In genomic region chr5:170067152-170067551, GRCh38 we compare ENCODE assay signal across 28 cellular contexts. TPM values are rescaled to one million over a fixed set of nuclear protein-coding genes. Genes with fewer than 3 reads are reported as not detected.
A peak's percentile ranks its signal among the peaks of the same experiment; 100 is the strongest.
DNase-seq lines count a peak whose midpoint lies in the region; ATAC-seq and TF ChIP-seq lines count a peak whose summit lies in the region.
"Had no signal": no experiment of that assay in that cellular context is flagged by ENCODE, and none has a peak within 500 bp of the region (broad histone marks: within the 10 kb centered on the region; RNA-seq: fewer than 3 reads in every experiment).

No MANE protein-coding gene starts in this region.

- H3K9me3 Mint-ChIP-seq in activated CD8-positive, alpha-beta memory T cell treated with anti-CD3 and anti-CD28 coated beads, Interleukin-2, amount 10 ng/mL, durations not matched to agents 7 days and 5 days (ENCODE audit: low read depth), result no peaks in the 10 kb centered on the region
- H3K9me3 Mint-ChIP-seq in stimulated activated naive B cell treated with anti-CD40 and anti-IgM and Interleukin-4, amounts not matched to agents 10 μg/mL and 1 μg/mL and 100 μg/mL, for 72 hours, result peaks cover 6 to 7% of the 10 kb centered on the region in 2 donors
- no peaks in the 10 kb centered on the region for H3K9me3 Mint-ChIP-seq in nephron progenitor cell
- H3K9me3 Mint-ChIP-seq: activated CD4-positive, alpha-beta T cell treated with anti-CD3 and anti-CD28 coated beads, Interleukin-2, amount 10 ng/mL, durations not matched to agents 24 days and 14 days; activated naive CD8-positive, alpha-beta T cell treated with anti-CD3 and anti-CD28 coated beads, Interleukin-2, amount 50 U/mL, for 24 hours had no signal

- H3K14ac ChIP-seq in trophoblast cell (ENCODE audit: low read length), result no peak overlapping the region

- no peak overlapping the region for H4K12ac ChIP-seq in trophoblast cell (ENCODE audit: low read depth, low read length)

- no peak overlapping the region for H2AFZ ChIP-seq in trophoblast cell (ENCODE audit: insufficient read depth, low read length, poor library complexity)

- no peak overlapping the region for H4K8ac ChIP-seq in trophoblast cell (ENCODE audit: low read depth, low read length)

- H3K36me3 ChIP-seq in suprapubic skin (peaks cover 3% of the 10 kb centered on the region), trophoblast cell (ENCODE audit: control insufficient read depth in 1 of 2, insufficient read depth in 2 of 2, low read length in 2 of 2) (no peaks in the 10 kb centered on the region)
- H3K36me3 ChIP-seq: right atrium auricular region, SJCRH30 had no signal

- peaks cover 4% of the 10 kb centered on the region for H3K27me3 ChIP-seq in suprapubic skin
- H3K27me3 ChIP-seq in trophoblast cell (ENCODE audit: insufficient read depth, low read length), result no peaks in the 10 kb centered on the region
- H3K27me3 ChIP-seq: BLaER1 treated with 17β-estradiol and CSF1 and Interleukin-3, amounts not matched to agents 10 nM and 100 nM; right atrium auricular region; SJCRH30; upper lobe of right lung had no signal

- no peaks in the 10 kb centered on the region for H3K79me1 ChIP-seq in trophoblast cell (ENCODE audit: low read length)

- no peak overlapping the region for H3K18ac ChIP-seq in trophoblast cell (ENCODE audit: low read length)

- no peak overlapping the region for H3K4me2 ChIP-seq in trophoblast cell (ENCODE audit: low read length)
- H3K4me2 ChIP-seq: BLaER1 treated with 17β-estradiol and CSF1 and Interleukin-3, amounts not matched to agents 10 nM and 100 nM had no signal

- no peak overlapping the region for H2AK5ac ChIP-seq in trophoblast cell (ENCODE audit: low read length)

- no peak for DNase-seq in activated CD8-positive, alpha-beta memory T cell treated with anti-CD3 and anti-CD28 coated beads, Interleukin-2, amount 10 ng/mL, durations not matched to agents 7 days and 5 days
- DNase-seq in activated CD8-positive, alpha-beta memory T cell treated with anti-CD3 and anti-CD28 coated beads, Interleukin-2, amount 50 U/mL, for 48 hours, result no peak
- DNase-seq in SK-N-DZ (ENCODE audit: low spot score) (peak; percentile 52), nephron progenitor cell (no peak), suprapubic skin (ENCODE audit: low spot score in 2 of 2) (no peak), trophoblast cell (no peak)
- no peak for DNase-seq in stimulated activated naive B cell treated with anti-CD40 and anti-IgM and Interleukin-4, amounts not matched to agents 10 μg/mL and 1 μg/mL and 100 μg/mL, for 72 hours
- DNase-seq: ACHN; activated CD4-positive, alpha-beta T cell treated with anti-CD3 and anti-CD28 coated beads, Interleukin-2, amount 10 ng/mL, durations not matched to agents 24 days and 14 days; activated gamma-delta T cell; activated naive CD8-positive, alpha-beta T cell treated with anti-CD3 and anti-CD28 coated beads, Interleukin-2, amount 50 U/mL, for 24 hours; cerebellar nuclear complex; H7; heart right ventricle; mesendoderm; NCI-H1694; NCI-H2227 treated with DMSO at 0.1 percent for 48 hours; NK-92 treated with Interleukin-12 subunit alpha and Interleukin-12 subunit beta, amount 100 ng/mL, for 24 hours; SJCRH30; stimulated activated CD4-positive, alpha-beta T cell treated with anti-CD3 and anti-CD28 coated beads, Interleukin-12 subunit alpha, Interleukin-12 subunit beta, amount 100 ng/mL, for 4 hours; stimulated activated CD4-positive, alpha-beta T cell treated with anti-CD3 and anti-CD28 coated beads, Interleukin-4, amount 100 ng/mL, for 4 hours; upper lobe of right lung had no signal

- H3K9ac ChIP-seq in trophoblast cell (ENCODE audit: low read length), result no peak overlapping the region
- H3K9ac ChIP-seq: BLaER1 treated with 17β-estradiol and CSF1 and Interleukin-3, amounts not matched to agents 10 nM and 100 nM had no signal

- TF ChIP-seq CTCF in nephron progenitor cell (IDR thresholded peaks at IDR 0.05), result no peak
- TF ChIP-seq CTCF in suprapubic skin (IDR thresholded peaks at IDR 0.05), result no peak

- no peak overlapping the region for H2BK5ac ChIP-seq in trophoblast cell (ENCODE audit: low read depth, low read length, poor library complexity)

- H3K4me1 ChIP-seq in suprapubic skin (no peaks in the 10 kb centered on the region), trophoblast cell (ENCODE audit: control insufficient read depth in 1 of 2, insufficient read depth in 2 of 2, low read length in 2 of 2) (no peaks in the 10 kb centered on the region)
- H3K4me1 ChIP-seq: BLaER1 treated with 17β-estradiol and CSF1 and Interleukin-3, amounts not matched to agents 10 nM and 100 nM; heart right ventricle; right atrium auricular region; SJCRH30; upper lobe of right lung had no signal

- H3K79me2 ChIP-seq in trophoblast cell (ENCODE audit: control insufficient read depth, insufficient read depth, low read length, poor library complexity), result no peaks in the 10 kb centered on the region

- H3K27me3 Mint-ChIP-seq in activated CD8-positive, alpha-beta memory T cell treated with anti-CD3 and anti-CD28 coated beads, Interleukin-2, amount 10 ng/mL, durations not matched to agents 7 days and 5 days, result no peaks in the 10 kb centered on the region
- H3K27me3 Mint-ChIP-seq in stimulated activated naive B cell treated with anti-CD40 and anti-IgM and Interleukin-4, amounts not matched to agents 10 μg/mL and 1 μg/mL and 100 μg/mL, for 72 hours, result no peaks in the 10 kb centered on the region
- peaks cover 20% of the 10 kb centered on the region for H3K27me3 Mint-ChIP-seq in nephron progenitor cell (ENCODE audit: low read depth, poor library complexity)
- H3K27me3 Mint-ChIP-seq: activated CD4-positive, alpha-beta T cell treated with anti-CD3 and anti-CD28 coated beads, Interleukin-2, amount 10 ng/mL, durations not matched to agents 24 days and 14 days; activated naive CD8-positive, alpha-beta T cell treated with anti-CD3 and anti-CD28 coated beads, Interleukin-2, amount 50 U/mL, for 24 hours had no signal

- H3K4me3 Mint-ChIP-seq in activated CD8-positive, alpha-beta memory T cell treated with anti-CD3 and anti-CD28 coated beads, Interleukin-2, amount 10 ng/mL, durations not matched to agents 7 days and 5 days, result no peak overlapping the region
- no peak overlapping the region for H3K4me3 Mint-ChIP-seq in stimulated activated naive B cell treated with anti-CD40 and anti-IgM and Interleukin-4, amounts not matched to agents 10 μg/mL and 1 μg/mL and 100 μg/mL, for 72 hours
- H3K4me3 Mint-ChIP-seq in nephron progenitor cell, result no peak overlapping the region
- H3K4me3 Mint-ChIP-seq: activated CD4-positive, alpha-beta T cell treated with anti-CD3 and anti-CD28 coated beads, Interleukin-2, amount 10 ng/mL, durations not matched to agents 24 days and 14 days; activated naive CD8-positive, alpha-beta T cell treated with anti-CD3 and anti-CD28 coated beads, Interleukin-2, amount 50 U/mL, for 24 hours had no signal

- ATAC-seq in activated CD8-positive, alpha-beta memory T cell treated with anti-CD3 and anti-CD28 coated beads, Interleukin-2, amount 10 ng/mL, durations not matched to agents 7 days and 5 days, result no peak
- ATAC-seq in HG03060 (IDR thresholded peaks at IDR 0.05; ENCODE audit: low read depth, unreplicated experiment), result peak; percentile 34
- ATAC-seq in stimulated activated naive B cell treated with anti-CD40 and anti-IgM and Interleukin-4, amounts not matched to agents 10 μg/mL and 1 μg/mL and 100 μg/mL, for 72 hours (replicated peaks), result peak in 1 of 2 donors; percentile 60
- ATAC-seq: activated naive CD8-positive, alpha-beta T cell treated with anti-CD3 and anti-CD28 coated beads, Interleukin-2, amount 50 U/mL, for 24 hours; heart right ventricle; Panc1; upper lobe of right lung had no signal

- CTCF ChIA-PET in activated CD8-positive, alpha-beta memory T cell treated with anti-CD3 and anti-CD28 coated beads, Interleukin-2, amount 10 ng/mL, durations not matched to agents 7 days and 5 days (lab: Charles Lee), result interaction anchor here (1.3 kb wide), 1 partner anchor 33 kb away, joined by 3 read pairs; no protein-coding TSS in a partner anchor

- H4K91ac ChIP-seq in trophoblast cell (ENCODE audit: low read depth, low read length), result no peak overlapping the region

- TF ChIP-seq EP300 in suprapubic skin (IDR thresholded peaks at IDR 0.05), result no peak

- no peak overlapping the region for H3K4ac ChIP-seq in trophoblast cell (ENCODE audit: low read depth, low read length)

- H3K27ac Mint-ChIP-seq in activated CD8-positive, alpha-beta memory T cell treated with anti-CD3 and anti-CD28 coated beads, Interleukin-2, amount 10 ng/mL, durations not matched to agents 7 days and 5 days, result peak overlapping the region; percentile 45
- H3K27ac Mint-ChIP-seq in stimulated activated naive B cell treated with anti-CD40 and anti-IgM and Interleukin-4, amounts not matched to agents 10 μg/mL and 1 μg/mL and 100 μg/mL, for 72 hours, result peak overlapping the region; percentile 80
- no peak overlapping the region for H3K27ac Mint-ChIP-seq in nephron progenitor cell
- H3K27ac Mint-ChIP-seq: activated CD4-positive, alpha-beta T cell treated with anti-CD3 and anti-CD28 coated beads, Interleukin-2, amount 10 ng/mL, durations not matched to agents 24 days and 14 days; activated naive CD8-positive, alpha-beta T cell treated with anti-CD3 and anti-CD28 coated beads, Interleukin-2, amount 50 U/mL, for 24 hours had no signal

- peaks cover 58% of the 10 kb centered on the region for H3K36me3 Mint-ChIP-seq in activated CD8-positive, alpha-beta memory T cell treated with anti-CD3 and anti-CD28 coated beads, Interleukin-2, amount 10 ng/mL, durations not matched to agents 7 days and 5 days
- H3K36me3 Mint-ChIP-seq in stimulated activated naive B cell treated with anti-CD40 and anti-IgM and Interleukin-4, amounts not matched to agents 10 μg/mL and 1 μg/mL and 100 μg/mL, for 72 hours, result peaks cover 80 to 85% of the 10 kb centered on the region in 2 donors
- H3K36me3 Mint-ChIP-seq in nephron progenitor cell (ENCODE audit: low read depth), result no peaks in the 10 kb centered on the region

- no peak overlapping the region for H2BK120ac ChIP-seq in trophoblast cell (ENCODE audit: insufficient read depth, low read length, poor library complexity)

- H3K4me3 ChIP-seq in suprapubic skin, result no peak overlapping the region
- no peak overlapping the region for H3K4me3 ChIP-seq in trophoblast cell (ENCODE audit: low read depth, low read length)
- H3K4me3 ChIP-seq: BLaER1 treated with 17β-estradiol and CSF1 and Interleukin-3, amounts not matched to agents 10 nM and 100 nM; heart right ventricle; right atrium auricular region; SJCRH30; upper lobe of right lung had no signal

- H3K4me1 Mint-ChIP-seq in activated CD8-positive, alpha-beta memory T cell treated with anti-CD3 and anti-CD28 coated beads, Interleukin-2, amount 10 ng/mL, durations not matched to agents 7 days and 5 days, result no peaks in the 10 kb centered on the region
- no peaks in the 10 kb centered on the region for H3K4me1 Mint-ChIP-seq in stimulated activated naive B cell treated with anti-CD40 and anti-IgM and Interleukin-4, amounts not matched to agents 10 μg/mL and 1 μg/mL and 100 μg/mL, for 72 hours
- peaks cover 11% of the 10 kb centered on the region for H3K4me1 Mint-ChIP-seq in nephron progenitor cell
- H3K4me1 Mint-ChIP-seq: activated naive CD8-positive, alpha-beta T cell treated with anti-CD3 and anti-CD28 coated beads, Interleukin-2, amount 50 U/mL, for 24 hours had no signal

- H2BK12ac ChIP-seq in trophoblast cell (ENCODE audit: low read length), result no peak overlapping the region

- H3K27ac ChIP-seq in suprapubic skin (no peak overlapping the region), trophoblast cell (ENCODE audit: low read depth, low read length) (no peak overlapping the region)
- H3K27ac ChIP-seq: BLaER1 treated with 17β-estradiol and CSF1 and Interleukin-3, amounts not matched to agents 10 nM and 100 nM; heart right ventricle; right atrium auricular region; SJCRH30; upper lobe of right lung had no signal

- H3K23ac ChIP-seq in trophoblast cell (ENCODE audit: low read length), result no peak overlapping the region

- H3K9me3 ChIP-seq in suprapubic skin (no peaks in the 10 kb centered on the region), trophoblast cell (ENCODE audit: insufficient read depth, low read depth, low read length) (no peaks in the 10 kb centered on the region)
- H3K9me3 ChIP-seq: heart right ventricle, right atrium auricular region, SJCRH30, upper lobe of right lung had no signal

- TF ChIP-seq POLR2A in suprapubic skin (IDR thresholded peaks at IDR 0.05), result no peak

RNA-seq across cellular contexts. Expression of gene FOXI1, which starts 38.5 kb away (rescaled TPM):
- total RNA-seq in activated CD8-positive, alpha-beta memory T cell treated with anti-CD3 and anti-CD28 coated beads, Interleukin-2, amount 10 ng/mL, durations not matched to agents 7 days and 5 days, result not detected
- not detected in 2 replicates for polyA plus RNA-seq in SK-N-DZ (2014; cell fraction: cytosol; rRNA removed)
- polyA plus RNA-seq in SK-N-DZ (2014; cell fraction: nucleus; rRNA removed), result not detected in 2 replicates
- total RNA-seq in suprapubic skin, result 1 to 10 TPM; 2.4 to 4.9 (median 3.9) TPM
- 0.08 and 0.16 TPM in 2 replicates for polyA plus RNA-seq in trophoblast cell (2013)
- total RNA-seq: heart right ventricle; osteoblast; right atrium auricular region; SJCRH30; T-helper 1 cell treated with Interleukin-12 subunit alpha and Interleukin-12 subunit beta and Interleukin-4 antibody, amounts not matched to agents 30 ng/mL and 1 ng/mL, for 36 hours; upper lobe of right lung had no signal
- polyA plus RNA-seq: heart right ventricle had no signal
